23 cellular contexts compared by ENCODE assay signal in genomic region chr5:4643190-4643589, GRCh38.
DNase-seq lines count a peak whose midpoint lies in the region; ATAC-seq, FAIRE-seq and TF ChIP-seq lines count a peak whose summit lies in the region.
"Had no signal": no experiment of that assay in that cellular context is flagged by ENCODE, and none has a peak within 500 bp of the region (broad histone marks: within the 10 kb centered on the region; RNA-seq: fewer than 3 reads in every experiment).

No MANE protein-coding gene starts in this region.

- H3K27ac ChIP-seq in C4-2B (no peak overlapping the region), GM23338 (ENCODE audit: low read depth) (no peak overlapping the region), endodermal cell (ENCODE audit: low read depth, low read length) (no peak overlapping the region), kidney (ENCODE audit: low read depth in 2 of 2, low read length in 2 of 2) (no peak overlapping the region)
- H3K27ac ChIP-seq: PC-9 had no signal

- H3F3A ChIP-seq in GM23338 (replicated peaks; ENCODE audit: low read depth) = no peaks in the 10 kb centered on the region

- no peak for FAIRE-seq in kidney (lab: Jason Lieb, UNC)
- FAIRE-seq: GM19239 had no signal

- no peaks in the 10 kb centered on the region for H3K4me1 ChIP-seq in GM23338 (ENCODE audit: insufficient read depth)
- H3K4me1 ChIP-seq in endodermal cell (ENCODE audit: control insufficient read depth, insufficient read depth, low read length) = no peaks in the 10 kb centered on the region
- no peaks in the 10 kb centered on the region for H3K4me1 ChIP-seq in kidney (ENCODE audit: control insufficient read depth in 1 of 2, insufficient read depth in 1 of 2, low read depth in 1 of 2, low read length in 2 of 2)
- H3K4me1 ChIP-seq: Caco-2 had no signal

- H3K9me3 Mint-ChIP-seq in GM23338 (peaks cover 11% of the 10 kb centered on the region), endodermal cell (peaks cover 3% of the 10 kb centered on the region), neural crest cell (peaks cover 3% of the 10 kb centered on the region)

- H3K4me3 Mint-ChIP-seq in GM23338 (no peak overlapping the region), endodermal cell (no peak overlapping the region), neural crest cell (no peak overlapping the region)
- H3K4me3 Mint-ChIP-seq: CD8-positive, alpha-beta T cell; IgD-negative memory B cell; T-helper 1 cell treated with Interleukin-12 subunit alpha and Interleukin-12 subunit beta and Interleukin-4 antibody, amounts not matched to agents 30 μg/mL and 1 μg/mL, for 36 hours had no signal

- 94% methylated on average over 1 of the region's 2 CpGs; no CpG with 5 or more reads in 1 of the 2 experiments for WGBS in endodermal cell (ENCODE audit: insufficient coverage in 1 of 2, insufficient read length in 1 of 2), 2 experiments

- peak; percentile 48 for DNase-seq in GM23338 (ENCODE audit: low spot score)
- no peak for DNase-seq in endodermal cell
- DNase-seq in neural crest cell (ENCODE audit: low read depth, low spot score) = no peak
- no peak for DNase-seq in kidney
- no peak for DNase-seq in cerebellar nuclear complex (lab: John Stamatoyannopoulos, UW)
- DNase-seq in posterior vena cava (ENCODE audit: low spot score) = no peak
- DNase-seq: C1 segment of cervical spinal cord; CD8-positive, alpha-beta T cell; H7; NCI-H1092; NCI-H1417 treated with DMSO at 0.1 percent for 48 hours; NCI-H187; NCI-H2171 treated with DMSO at 0.1 percent for 48 hours; NCI-H524; NCI-H748 treated with DMSO at 0.1 percent for 48 hours; NK-92 treated with Interleukin-12 subunit alpha and Interleukin-12 subunit beta, amount 100 ng/mL, for 24 hours; PC-9; SHP77 had no signal

- no peak for ATAC-seq in GM23338
- ATAC-seq: CD8-positive, alpha-beta T cell had no signal

- no peaks in the 10 kb centered on the region for H3K79me2 ChIP-seq in GM23338 (replicated peaks; ENCODE audit: insufficient read depth)

- H3K4me1 Mint-ChIP-seq in GM23338 = peaks cover 6% of the 10 kb centered on the region; the same call in 2 of the 3 replicates
- no peaks in the 10 kb centered on the region for H3K4me1 Mint-ChIP-seq in endodermal cell
- H3K4me1 Mint-ChIP-seq in neural crest cell = peaks cover 13% of the 10 kb centered on the region
- H3K4me1 Mint-ChIP-seq: IgD-negative memory B cell had no signal

- no peak overlapping the region for H3K27ac Mint-ChIP-seq in GM23338
- H3K27ac Mint-ChIP-seq in endodermal cell = no peak overlapping the region
- H3K27ac Mint-ChIP-seq in neural crest cell (ENCODE audit: unreplicated experiment) = no peak overlapping the region
- H3K27ac Mint-ChIP-seq: CD8-positive, alpha-beta T cell; IgD-negative memory B cell; T-helper 1 cell treated with Interleukin-12 subunit alpha and Interleukin-12 subunit beta and Interleukin-4 antibody, amounts not matched to agents 30 μg/mL and 1 μg/mL, for 36 hours had no signal

- H3K36me3 ChIP-seq in GM23338 (ENCODE audit: insufficient read depth) (no peaks in the 10 kb centered on the region), endodermal cell (ENCODE audit: control insufficient read depth, insufficient read depth, low read length) (no peaks in the 10 kb centered on the region), kidney (ENCODE audit: control insufficient read depth in 1 of 2, insufficient read depth in 2 of 2, low read length in 2 of 2) (no peaks in the 10 kb centered on the region)

- no peaks in the 10 kb centered on the region for H3K27me3 Mint-ChIP-seq in GM23338 (ENCODE audit: insufficient read depth, low read depth, poor library complexity)
- H3K27me3 Mint-ChIP-seq in endodermal cell (ENCODE audit: insufficient read depth) = no peaks in the 10 kb centered on the region
- peaks cover 14% of the 10 kb centered on the region for H3K27me3 Mint-ChIP-seq in neural crest cell (ENCODE audit: low read depth)
- H3K27me3 Mint-ChIP-seq: IgD-negative memory B cell had no signal

- no peaks in the 10 kb centered on the region for H4K20me1 ChIP-seq in GM23338 (replicated peaks; ENCODE audit: insufficient read depth)

- TF ChIP-seq CTCF in C4-2B (conservative IDR thresholded peaks at IDR 0.05) (0 out of 2 replicates have a peak, but pooled peaks have one; percentile 2), GM23338 (conservative IDR thresholded peaks at IDR 0.05; ENCODE audit: low read depth in 2 of 2) (peak in 1 of 2 experiments; percentile 28; a peak in 2 of 4 replicates), endodermal cell (conservative IDR thresholded peaks at IDR 0.05) (peak; percentile 60), neural crest cell (conservative IDR thresholded peaks at IDR 0.05) (peak; percentile 41), kidney (IDR thresholded peaks at IDR 0.05; ENCODE audit: borderline replicate concordance, extremely low read depth, insufficient read depth) (no peak)

- H3K9ac ChIP-seq in endodermal cell (ENCODE audit: extremely low read depth, low read length, poor library complexity, severe bottlenecking) = no peak overlapping the region
- H3K9ac ChIP-seq in kidney (ENCODE audit: low read length in 2 of 2) = no peak overlapping the region

- H3K9me3 ChIP-seq in endodermal cell (ENCODE audit: control insufficient read depth, low read length) = no peaks in the 10 kb centered on the region
- no peaks in the 10 kb centered on the region for H3K9me3 ChIP-seq in kidney (ENCODE audit: control insufficient read depth in 1 of 2, low read length in 2 of 2)
- H3K9me3 ChIP-seq: Caco-2 had no signal

- intact Hi-C loops in kidney (cut with DNase I) = no loop called here
- intact Hi-C loops in posterior vena cava (cut with DNase I) = no loop called here

- 0 out of 3 replicates have a peak, but pooled peaks cover 3% of the 10 kb centered on the region for H3K36me3 Mint-ChIP-seq in GM23338 (ENCODE audit: low read depth)
- H3K36me3 Mint-ChIP-seq in endodermal cell (ENCODE audit: low read depth) = no peaks in the 10 kb centered on the region
- no peaks in the 10 kb centered on the region for H3K36me3 Mint-ChIP-seq in neural crest cell (ENCODE audit: low read depth)
- H3K36me3 Mint-ChIP-seq: CD8-positive, alpha-beta T cell; IgD-negative memory B cell had no signal

- no peak overlapping the region for H3K4me3 ChIP-seq in GM23338
- H3K4me3 ChIP-seq in endodermal cell (ENCODE audit: low read length) = no peak overlapping the region
- no peak overlapping the region for H3K4me3 ChIP-seq in kidney (ENCODE audit: low read length in 2 of 2)
- H3K4me3 ChIP-seq: PC-9 had no signal

- H3K4me2 ChIP-seq in GM23338 = no peak overlapping the region
- H3K4me2 ChIP-seq: PC-9 had no signal

- no peaks in the 10 kb centered on the region for H3K27me3 ChIP-seq in GM23338 (ENCODE audit: insufficient read depth)
- H3K27me3 ChIP-seq in endodermal cell (ENCODE audit: control insufficient read depth, insufficient read depth, low read length, poor library complexity, severe bottlenecking) = no peaks in the 10 kb centered on the region

- H3K9me2 ChIP-seq in GM23338 (ENCODE audit: insufficient read depth) = no peaks in the 10 kb centered on the region

- H2AFZ ChIP-seq in GM23338 = no peak overlapping the region
- H2AFZ ChIP-seq: PC-9 had no signal
